Comparison of ENCODE assay signal across 8 cellular contexts in the genomic region with DNA sequence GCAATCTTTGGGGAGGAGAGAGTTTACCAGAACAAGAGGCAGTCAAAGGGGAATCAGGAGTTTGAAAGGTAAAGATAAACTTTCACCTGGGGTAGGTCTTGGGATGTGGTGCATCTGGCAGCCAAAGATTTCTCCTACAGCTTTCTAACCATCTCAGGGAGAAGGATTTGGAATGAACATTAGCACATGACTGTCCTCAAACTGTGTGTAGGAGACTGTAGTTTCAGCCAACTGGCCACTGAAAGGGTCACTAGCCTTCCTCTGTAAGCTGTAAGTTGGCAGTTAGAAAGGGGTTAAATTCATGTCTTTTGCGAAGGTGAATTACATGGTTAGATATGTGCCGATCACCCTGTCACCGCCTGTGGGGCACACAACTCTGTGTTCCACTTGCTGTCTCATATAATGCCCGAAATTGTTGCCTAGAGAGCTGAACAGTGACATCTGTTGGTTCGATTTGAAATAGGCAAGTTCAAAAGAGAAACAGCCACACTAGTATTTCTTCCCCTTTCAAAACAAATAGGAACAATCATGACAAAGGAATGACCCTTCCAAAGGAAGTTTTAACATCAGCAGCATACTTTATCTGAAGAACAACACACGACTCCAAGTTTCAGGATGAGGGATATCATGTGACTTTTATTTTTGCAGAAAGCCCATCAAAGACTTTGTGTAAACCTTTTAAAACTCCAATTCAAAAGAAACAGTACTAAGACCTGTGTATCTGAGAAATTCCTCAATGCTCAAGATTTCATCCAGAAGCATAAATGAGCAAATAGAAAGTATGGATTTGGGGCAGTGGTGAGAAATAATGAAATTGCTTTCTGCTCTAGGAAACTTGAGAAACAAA. TPM values are rescaled to one million over a fixed set of nuclear protein-coding genes. Genes with fewer than 3 reads are reported as not detected.
DNase-seq lines count a peak whose midpoint lies in the region; ATAC-seq and TF ChIP-seq lines count a peak whose summit lies in the region.
"Had no signal": no experiment of that assay in that cellular context is flagged by ENCODE, and none has a peak within 500 bp of the region (broad histone marks: within the 10 kb centered on the region; RNA-seq: fewer than 3 reads in every experiment).

No MANE protein-coding gene starts in this region.

- H3K79me2 ChIP-seq in KMS-11 (ENCODE audit: insufficient read depth, low read depth), result no peaks in the 10 kb centered on the region

- H3K4me2 ChIP-seq in KMS-11, result peak overlapping the region; percentile 22; the same call in 1 of the 2 replicates

- H3K4me1 ChIP-seq in KMS-11 (ENCODE audit: low read depth, poor library complexity, severe bottlenecking) (no peaks in the 10 kb centered on the region), Panc1 (ENCODE audit: control insufficient read depth, insufficient read depth, low read length) (peaks cover 8% of the 10 kb centered on the region; the same call in 1 of the 2 replicates), adipocyte (ENCODE audit: control insufficient read depth, insufficient read depth, low read length) (peaks cover 3% of the 10 kb centered on the region), right cardiac atrium (ENCODE audit: control insufficient read depth, insufficient read depth, low read length) (no peaks in the 10 kb centered on the region), gastrocnemius medialis (peaks cover 0 to 7% of the 10 kb centered on the region in 2 donors)

- peak; percentile 93 for ATAC-seq in Panc1
- ATAC-seq in right cardiac atrium, result peak; percentile 84 to 89
- ATAC-seq in gastrocnemius medialis, result peak; percentile 92 to 94

- peak; percentile 57 for TF ChIP-seq CTCF in GM12865 (IDR thresholded peaks at IDR 0.05; ENCODE audit: insufficient read depth, low read depth, low read length, missing control alignments)
- peak; percentile 79 for TF ChIP-seq CTCF in KMS-11 (conservative IDR thresholded peaks at IDR 0.05; ENCODE audit: low read depth, low read length)
- TF ChIP-seq CTCF in Panc1 (IDR thresholded peaks at IDR 0.05), result peak; percentile 78
- peak; percentile 33 to 65 (median 53) for TF ChIP-seq CTCF in gastrocnemius medialis (IDR thresholded peaks at IDR 0.05 in 4 of 5, conservative IDR thresholded peaks at IDR 0.05 in 1 of 5)

- H3K36me3 ChIP-seq in KMS-11 (ENCODE audit: insufficient read depth) (no peaks in the 10 kb centered on the region), Panc1 (ENCODE audit: control insufficient read depth, insufficient read depth, low read length) (no peaks in the 10 kb centered on the region), adipocyte (ENCODE audit: control insufficient read depth, insufficient read depth, low read length, severe bottlenecking) (no peaks in the 10 kb centered on the region), gastrocnemius medialis (no peaks in the 10 kb centered on the region)

- H3K27me3 ChIP-seq in KMS-11 (ENCODE audit: insufficient read depth, low read depth), result no peaks in the 10 kb centered on the region
- H3K27me3 ChIP-seq in Panc1 (ENCODE audit: control insufficient read depth, insufficient read depth, low read length), result peaks cover 3% of the 10 kb centered on the region
- no peaks in the 10 kb centered on the region for H3K27me3 ChIP-seq in adipocyte (replicated peaks; ENCODE audit: control insufficient read depth, insufficient read depth, low read length)
- no peaks in the 10 kb centered on the region for H3K27me3 ChIP-seq in right cardiac atrium (ENCODE audit: control insufficient read depth, insufficient read depth)
- no peaks in the 10 kb centered on the region for H3K27me3 ChIP-seq in gastrocnemius medialis

- H4K20me1 ChIP-seq in KMS-11 (ENCODE audit: insufficient read depth), result no peaks in the 10 kb centered on the region

- H3K9me3 ChIP-seq in Panc1 (ENCODE audit: control insufficient read depth, insufficient read depth, low read depth, low read length) (no peaks in the 10 kb centered on the region), adipocyte (ENCODE audit: control insufficient read depth, low read length) (no peaks in the 10 kb centered on the region), right cardiac atrium (ENCODE audit: control insufficient read depth, low read length) (no peaks in the 10 kb centered on the region), gastrocnemius medialis (no peaks in the 10 kb centered on the region)

- peak overlapping the region; percentile 65 for H2AFZ ChIP-seq in KMS-11 (ENCODE audit: low read depth)

- no peak overlapping the region for H3K4me3 ChIP-seq in GM12865 (ENCODE audit: low read depth, low read length)
- no peak overlapping the region for H3K4me3 ChIP-seq in KMS-11 (IDR thresholded peaks at IDR 0.05; ENCODE audit: insufficient read depth, low read depth, low read length)
- H3K4me3 ChIP-seq in Panc1 (ENCODE audit: low read depth in 2 of 2, low read length in 2 of 2), result no peak overlapping the region
- peak overlapping the region; percentile 9 for H3K4me3 ChIP-seq in adipocyte (ENCODE audit: low read length)
- H3K4me3 ChIP-seq in right cardiac atrium (ENCODE audit: low read length), result no peak overlapping the region
- H3K4me3 ChIP-seq in gastrocnemius medialis, result peak overlapping the region in 1 of 4 donors; percentile 30

- intact Hi-C loops in Panc1 (cut with micrococcal nuclease; ENCODE audit: unreplicated experiment) (loop anchor here (1.0 to 2.0 kb wide), 2 partner anchors 149 to 366 kb away; no protein-coding TSS in a partner anchor), right cardiac atrium (cut with DNase I) (loop anchor here (2.0 to 10.0 kb wide), 6 partner anchors 148 to 984 kb away; no protein-coding TSS in a partner anchor), gastrocnemius medialis (cut with DNase I; ENCODE audit: low total_unique reads) (loop anchor here (1.0 to 2.0 kb wide), 2 partner anchors 149 to 366 kb away; no protein-coding TSS in a partner anchor)

- no peak overlapping the region for H3K9ac ChIP-seq in KMS-11
- H3K9ac ChIP-seq in adipocyte (ENCODE audit: low read length), result no peak overlapping the region

- CTCF ChIA-PET in Panc1 (lab: Charles Lee), result interaction anchor here (0.6 to 1.7 kb wide), 5 partner anchors 9 to 149 kb away, joined by 3 to 19 read pairs (median 3); no protein-coding TSS in a partner anchor

- H3K27ac ChIP-seq in KMS-11, result no peak overlapping the region
- no peak overlapping the region for H3K27ac ChIP-seq in Panc1 (ENCODE audit: low read length)
- H3K27ac ChIP-seq in right cardiac atrium (ENCODE audit: low read length), result no peak overlapping the region
- H3K27ac ChIP-seq in gastrocnemius medialis, result no peak overlapping the region
- H3K27ac ChIP-seq: epithelial cell of prostate had no signal

- no TSS peak for BruUV-seq in Panc1 (replicated peaks; lab: Mats Ljungman, UMichigan)

- in situ Hi-C loops in Panc1 (cut with HindIII; ENCODE audit: low pct_unique_long_range_greater_than_20kb, low sequenced_read_pairs), result no loop called here
- in situ Hi-C loops in gastrocnemius medialis (cut with MboI; ENCODE audit: low sequenced_read_pairs in 4 of 4), result loop anchor here (5.0 to 25.0 kb wide), 5 partner anchors 148 to 1634 kb away; no protein-coding TSS in a partner anchor

- DNase-seq in GM12865 (ENCODE audit: low read depth) (peak; percentile 64), H4 (ENCODE audit: low spot score) (peak; percentile 75), Panc1 (ENCODE audit: low read depth, low spot score) (peak; percentile 76), adipocyte (ENCODE audit: low read depth) (peak; percentile 86), right cardiac atrium (peak in 1 of 3 donors; percentile 48), gastrocnemius medialis (no peak)

- TF ChIP-seq POLR2A in gastrocnemius medialis (IDR thresholded peaks at IDR 0.05), result no peak

- POLR2A ChIA-PET in Panc1 (lab: Charles Lee), result no interaction called here

- under 1% methylated on average over 6 of the region's 6 CpGs for WGBS in right cardiac atrium

RNA-seq across cellular contexts. Expression of gene OPN5, which starts 1.1 kb away (rescaled TPM):
- 0.17 TPM in 1 of 2 replicates, not detected in the other for total RNA-seq in H4 (2014; rRNA removed; shearing (Covaris generic))
- not detected for total RNA-seq in Panc1 (2021; ENCODE audit: unreplicated experiment)
- polyA plus RNA-seq in Panc1 (2012; ENCODE audit: insufficient read length), result not detected
- total RNA-seq in right cardiac atrium, result not detected
- not detected for polyA plus RNA-seq in right cardiac atrium
- total RNA-seq in gastrocnemius medialis, result not detected

Comparison
In these comparisons a context has a peak if more than half of its experiments do, and no peak if none do; other contexts are left out.
1. DNase-seq: peak in GM12865 (single experiment), H4 (single experiment), Panc1 (single experiment) and adipocyte (single experiment); none in gastrocnemius medialis (0 of 2).
2. Peak in every context shown above with its lines, with median percentiles within 50 percentile points of each other: CTCF ChIP-seq and ATAC-seq.